ENCODE assay signal across 14 cellular contexts in genomic region chr6:75750925-75751324, GRCh38. TPM values are rescaled to one million over a fixed set of nuclear protein-coding genes. Genes with fewer than 3 reads are reported as not detected.
DNase-seq lines count a peak whose midpoint lies in the region; ATAC-seq, FAIRE-seq and TF ChIP-seq lines count a peak whose summit lies in the region.
"Had no signal": no experiment of that assay in that cellular context is flagged by ENCODE, and none has a peak within 500 bp of the region (broad histone marks: within the 10 kb centered on the region; RNA-seq: fewer than 3 reads in every experiment).

No MANE protein-coding gene starts in this region.

- ATAC-seq in HepG2 (no peak), right lobe of liver (no peak)
- ATAC-seq in activated T-cell treated with anti-CD3 and anti-CD28 coated beads, Interleukin-2, amount 50 U/mL, for 4 hours: no peak
- ATAC-seq: activated CD4-positive, CD25-positive, alpha-beta regulatory T cell treated with anti-CD3 and anti-CD28 coated beads, Interleukin-2, amount 50 U/mL, for 24 hours had no signal

- no peaks in the 10 kb centered on the region for H3K36me3 Mint-ChIP-seq in activated T-cell treated with anti-CD3 and anti-CD28 coated beads, Interleukin-2, amount 50 U/mL, for 4 hours (ENCODE audit: insufficient read depth)

- peaks cover 35% of the 10 kb centered on the region for H3K27me3 Mint-ChIP-seq in activated T-cell treated with anti-CD3 and anti-CD28 coated beads, Interleukin-2, amount 50 U/mL, for 4 hours (ENCODE audit: low read depth)

- TF ChIP-seq EP300 in HepG2 (IDR thresholded peaks at IDR 0.05; ENCODE audit: low read depth in 2 of 2, low read length in 2 of 2) (no peak), HepG2 (CRISPR knock-in tag; IDR thresholded peaks at IDR 0.05; ENCODE audit: borderline replicate concordance) (no peak)

- no peak for TF ChIP-seq RAD21 in HepG2 (CRISPR knock-in tag; IDR thresholded peaks at IDR 0.05)

- TF ChIP-seq POLR2A in HepG2 (IDR thresholded peaks at IDR 0.05; ENCODE audit: insufficient read depth in 1 of 2, low read depth in 2 of 2, low read length in 2 of 2): no peak
- TF ChIP-seq POLR2A in right lobe of liver (IDR thresholded peaks at IDR 0.05): no peak

- no TSS peak for BruUV-seq in HepG2 (replicated peaks; lab: Mats Ljungman, UMichigan)

- H3K9me3 ChIP-seq in HepG2 (ENCODE audit: low read length) (no peaks in the 10 kb centered on the region), right lobe of liver (no peaks in the 10 kb centered on the region), mesodermal cell (ENCODE audit: control insufficient read depth, low read length) (no peaks in the 10 kb centered on the region)

- H3K4me3 Mint-ChIP-seq in activated T-cell treated with anti-CD3 and anti-CD28 coated beads, Interleukin-2, amount 50 U/mL, for 4 hours: no peak overlapping the region

- no peaks in the 10 kb centered on the region for H4K20me1 ChIP-seq in HepG2 (ENCODE audit: insufficient read depth, low read length)

- peak overlapping the region; percentile 91; the same call in 1 of the 2 replicates for H3K4me2 ChIP-seq in HepG2 (ENCODE audit: low read depth, low read length)

- H3K4me3 ChIP-seq in HepG2 (replicated peaks in 1 of 3; ENCODE audit: insufficient read depth in 1 of 3, low read depth in 2 of 3, low read length in 3 of 3): no peak overlapping the region
- no peak overlapping the region for H3K4me3 ChIP-seq in right lobe of liver
- H3K4me3 ChIP-seq in coronary artery: peak overlapping the region; percentile 22
- H3K4me3 ChIP-seq in mesodermal cell (ENCODE audit: extremely low read depth, insufficient read depth, low read length, poor library complexity, severe bottlenecking): peak overlapping the region; percentile 86
- H3K4me3 ChIP-seq in urinary bladder (ENCODE audit: low read depth, low read length): peak overlapping the region; percentile 18

- H3K9ac ChIP-seq in HepG2 (ENCODE audit: insufficient read depth, low read depth, low read length): no peak overlapping the region

- H3K27me3 ChIP-seq in HepG2 (ENCODE audit: control insufficient read depth in 1 of 2, insufficient read depth in 2 of 2, low read length in 2 of 2) (peaks cover 0 to 8% of the 10 kb centered on the region in 2 experiments; a peak in 4 of 5 replicates), right lobe of liver (no peaks in the 10 kb centered on the region)
- H3K27me3 ChIP-seq: cardiac muscle cell had no signal

- no peak overlapping the region for H3K27ac ChIP-seq in HepG2 (ENCODE audit: extremely low read length, insufficient read depth, low read length)
- H3K27ac ChIP-seq in right lobe of liver: no peak overlapping the region
- H3K27ac ChIP-seq in coronary artery: no peak overlapping the region
- peak overlapping the region; percentile 37 for H3K27ac ChIP-seq in mesodermal cell (ENCODE audit: low read depth, low read length, severe bottlenecking)
- H3K27ac ChIP-seq in urinary bladder (ENCODE audit: low read depth): no peak overlapping the region
- H3K27ac ChIP-seq: cardiac muscle cell had no signal

- WGBS in HepG2 (ENCODE audit: low lambda C conversion rate): 93% methylated on average over 6 of the region's 6 CpGs
- 73% methylated on average over 6 of the region's 6 CpGs for WGBS in right lobe of liver (ENCODE audit: insufficient coverage, low coverage, low lambda C conversion rate, missing lambda C conversion rate)
- WGBS in mesodermal cell (ENCODE audit: insufficient coverage in 2 of 2), 2 experiments: 92 to 100% methylated on average over 2 of the region's 6 CpGs
- 65% methylated on average over 6 of the region's 6 CpGs for WGBS in urinary bladder

- peaks cover 8% of the 10 kb centered on the region for H3K4me1 Mint-ChIP-seq in activated T-cell treated with anti-CD3 and anti-CD28 coated beads, Interleukin-2, amount 50 U/mL, for 4 hours (ENCODE audit: low read depth)

- in situ Hi-C loops in HepG2 (cut with HindIII; ENCODE audit: extremely low pct_ligation_motif_present, low pct_unique_long_range_greater_than_20kb): no loop called here

- no peak for FAIRE-seq in HepG2 (lab: Jason Lieb, UNC)

- DNase-seq in HepG2 (ENCODE audit: low spot score) (no peak), right lobe of liver (no peak), coronary artery (ENCODE audit: low spot score) (no peak), NCI-H69 (lab: John Stamatoyannopoulos, UW) (no peak), hepatic stellate cell (ENCODE audit: low spot score) (no peak)
- DNase-seq in activated T-cell treated with anti-CD3 and anti-CD28 coated beads, Interleukin-2, amount 50 U/mL, for 4 hours: no peak
- DNase-seq: NCI-H1694 treated with DMSO at 0.1 percent for 48 hours; NK-92 treated with Interleukin-12 subunit alpha and Interleukin-12 subunit beta, amount 100 ng/mL, for 24 hours; occipital lobe; stimulated activated CD8-positive, alpha-beta memory T cell treated with anti-CD3 and anti-CD28 coated beads, Interleukin-4, amount 100 ng/mL, for 48 hours had no signal

- no peaks in the 10 kb centered on the region for H3K9me3 Mint-ChIP-seq in activated T-cell treated with anti-CD3 and anti-CD28 coated beads, Interleukin-2, amount 50 U/mL, for 4 hours

- peaks cover 2% of the 10 kb centered on the region for H3K79me2 ChIP-seq in HepG2 (ENCODE audit: insufficient read depth, low read length)

- CTCF ChIA-PET in HepG2 (lab: Yijun Ruan, JAX; ENCODE audit: low intra/inter-chr PET ratio, low total read pairs): no interaction called here

- H2AFZ ChIP-seq in HepG2 (ENCODE audit: low read length): no peak overlapping the region

- TF ChIP-seq CTCF in HepG2 (CRISPR knock-in tag; IDR thresholded peaks at IDR 0.05) (no peak), right lobe of liver (IDR thresholded peaks at IDR 0.05) (no peak), coronary artery (IDR thresholded peaks at IDR 0.05) (no peak)

- no peaks in the 10 kb centered on the region for H3K36me3 ChIP-seq in HepG2 (replicated peaks in 1 of 2; ENCODE audit: control insufficient read depth in 1 of 2, insufficient read depth in 2 of 2, low read length in 2 of 2)
- no peaks in the 10 kb centered on the region for H3K36me3 ChIP-seq in right lobe of liver
- no peaks in the 10 kb centered on the region for H3K36me3 ChIP-seq in mesodermal cell (ENCODE audit: control insufficient read depth, insufficient read depth, low read length)
- H3K36me3 ChIP-seq in urinary bladder (ENCODE audit: insufficient read depth): no peaks in the 10 kb centered on the region
- H3K36me3 ChIP-seq: cardiac muscle cell had no signal

- intact Hi-C loops in HepG2 (cut with micrococcal nuclease; ENCODE audit: unreplicated experiment): no loop called here
- intact Hi-C loops in right lobe of liver (cut with DNase I): no loop called here

- peaks cover 46% of the 10 kb centered on the region for H3K4me1 ChIP-seq in HepG2 (ENCODE audit: insufficient read depth, low read length)
- peaks cover 0 to 3% (median 0%) of the 10 kb centered on the region in 4 donors for H3K4me1 ChIP-seq in right lobe of liver
- H3K4me1 ChIP-seq in mesodermal cell (ENCODE audit: control insufficient read depth, insufficient read depth, low read length, poor library complexity, severe bottlenecking): peaks cover 13% of the 10 kb centered on the region
- no peaks in the 10 kb centered on the region for H3K4me1 ChIP-seq in urinary bladder (ENCODE audit: insufficient read depth)

- POLR2A ChIA-PET in HepG2 (lab: Yijun Ruan, JAX): no interaction called here

TF ChIP-seq in HepG2, 621 proteins besides CTCF, POLR2A, EP300 and RAD21 (continues in another document):
- TF ChIP-seq RBFOX2 (IDR thresholded peaks at IDR 0.05; ENCODE audit: low read depth, low read length): no peak

RNA-seq across cellular contexts. Expression of gene MYO6, which starts 1.9 kb away (rescaled TPM):
- total RNA-seq in HepG2 (2016; rRNA removed; fragmentation: Illumina TruSeq; extraction: Trizol): 5.4 and 13.1 TPM in 2 replicates
- 0.51 and 0.79 TPM in 2 replicates for total RNA-seq in HepG2 (2016; cell fraction: cytosol; rRNA removed; fragmentation: Illumina TruSeq; extraction: Trizol; ENCODE audit: low read depth)
- total RNA-seq in HepG2 (2016; cell fraction: insoluble cytoplasmic fraction; rRNA removed; fragmentation: Illumina TruSeq; extraction: Trizol): 5.6 and 10.9 TPM in 2 replicates
- total RNA-seq in HepG2 (2016; cell fraction: membrane; rRNA removed; fragmentation: Illumina TruSeq; extraction: Trizol): 1.4 and 1.8 TPM in 2 replicates
- total RNA-seq in HepG2 (2016; cell fraction: nucleus; rRNA removed; fragmentation: Illumina TruSeq; extraction: Trizol): 12.2 and 12.6 TPM in 2 replicates
- polyA plus RNA-seq in HepG2 (2011; rRNA removed): 7.5 and 9.5 TPM in 2 replicates
- polyA plus RNA-seq in HepG2 (2011; cell fraction: cytosol; rRNA removed): 2.9 and 6.1 TPM in 2 replicates
- 13.8 and 22.1 TPM in 2 replicates for polyA plus RNA-seq in HepG2 (2011; cell fraction: nucleus; rRNA removed)
- polyA plus RNA-seq in HepG2 (2012): 14.2 and 16.8 TPM in 2 replicates
- 0.17 and 0.19 TPM in 2 replicates for polyA plus RNA-seq in HepG2 (2016; cell fraction: cytosol; fragmentation: Illumina TruSeq; extraction: Trizol; ENCODE audit: low read depth)
- 13.2 and 14.1 TPM in 2 replicates for polyA plus RNA-seq in HepG2 (2016; cell fraction: insoluble cytoplasmic fraction; fragmentation: Illumina TruSeq; extraction: Trizol; ENCODE audit: low read depth)
- 0.60 and 1.2 TPM in 2 replicates for polyA plus RNA-seq in HepG2 (2016; cell fraction: membrane; fragmentation: Illumina TruSeq; extraction: Trizol; ENCODE audit: low read depth)
- 20.2 and 22.0 TPM in 2 replicates for polyA plus RNA-seq in HepG2 (2016; cell fraction: nucleus; fragmentation: Illumina TruSeq; extraction: Trizol; ENCODE audit: insufficient read depth, low read depth)
- 2.9 and 3.1 TPM in 2 replicates for polyA minus RNA-seq in HepG2 (2011; rRNA and poly(A)+ RNA removed; ENCODE audit: low replicate concordance)
- 4.7 and 6.7 TPM in 2 replicates for polyA minus RNA-seq in HepG2 (2011; cell fraction: cytosol; rRNA and poly(A)+ RNA removed)
- polyA minus RNA-seq in HepG2 (2011; cell fraction: nucleus; rRNA and poly(A)+ RNA removed): 20.7 and 33.1 TPM in 2 replicates
- total RNA-seq in right lobe of liver: 10 to 100 TPM; 16.0 to 28.3 (median 18.3) TPM
- 44.1 TPM for polyA plus RNA-seq in mesodermal cell (2013, experiment 1 of 2)
- 53.2 TPM for polyA plus RNA-seq in mesodermal cell (2013, experiment 2 of 2)
- total RNA-seq in urinary bladder: 33.2 TPM
- polyA plus RNA-seq in urinary bladder: 12.4 TPM
- 1 to 10 TPM in 1 of 3 donors, under 1 TPM in 2; 0.71 to 1.0 (median 0.92) TPM for total RNA-seq in activated T-cell treated with anti-CD3 and anti-CD28 coated beads, Interleukin-2, amount 50 U/mL, for 4 hours

Comparison
In these comparisons a context has a peak if more than half of its experiments do, and no peak if none do; other contexts are left out.
1. H3K4me3 ChIP-seq: peak in coronary artery (single experiment), mesodermal cell (single experiment) and urinary bladder (single experiment); none in HepG2 (0 of 3) and right lobe of liver (0 of 3).